Comparison of ENCODE assay signal across 8 cellular contexts in the genomic region with DNA sequence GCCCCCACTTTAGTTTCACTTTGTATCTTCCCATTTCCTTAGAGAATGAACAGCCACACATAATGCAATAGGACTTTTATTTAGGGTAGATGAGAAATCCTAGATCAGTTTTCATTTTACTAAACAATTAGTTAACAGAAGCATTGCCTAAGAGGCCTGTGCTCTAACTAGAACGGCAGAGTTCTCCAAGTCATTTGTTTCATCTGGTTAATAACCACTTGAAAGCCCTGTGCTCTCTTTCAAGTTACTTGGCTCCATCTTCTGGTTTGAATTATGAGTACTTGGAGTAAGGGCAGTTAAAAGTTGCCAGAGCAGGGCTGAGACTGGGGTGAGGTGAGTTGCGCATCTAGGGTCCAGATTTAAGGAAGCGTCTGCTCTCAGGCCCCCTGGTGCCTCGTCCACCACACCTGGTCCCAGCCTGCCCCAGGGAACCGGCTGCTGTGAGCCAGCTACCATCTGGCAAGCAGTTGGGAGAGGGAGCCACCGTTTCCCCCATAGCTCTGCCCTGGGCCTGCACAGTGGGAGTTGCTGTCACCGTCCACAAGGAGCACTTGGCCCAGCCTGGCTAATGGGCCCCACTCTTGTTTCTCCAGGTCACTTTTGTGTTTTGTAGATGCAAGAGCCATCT. TPM values are rescaled to one million over a fixed set of nuclear protein-coding genes. Genes with fewer than 3 reads are reported as not detected.
A peak's percentile ranks its signal among the peaks of the same experiment; 100 is the strongest.
DNase-seq lines count a peak whose midpoint lies in the region; ATAC-seq lines count a peak whose summit lies in the region.

No MANE protein-coding gene starts in this region.

- H3K9me3 ChIP-seq in SK-N-MC (ENCODE audit: low read depth, low read length) = no peaks in the 10 kb centered on the region
- no peaks in the 10 kb centered on the region for H3K9me3 ChIP-seq in muscle layer of duodenum (ENCODE audit: control insufficient read depth in 1 of 2, low read length in 2 of 2)
- H3K9me3 ChIP-seq in aorta (ENCODE audit: control insufficient read depth, low read length) = no peaks in the 10 kb centered on the region

- ATAC-seq in GM21717 (IDR thresholded peaks at IDR 0.05; ENCODE audit: unreplicated experiment) (peak; percentile 78), aorta (ENCODE audit: low FRiP score) (peak; percentile 84)

- H3K9ac ChIP-seq in SK-N-MC (ENCODE audit: insufficient read length) = peak overlapping the region; percentile 61

- H3K4me1 ChIP-seq in muscle layer of duodenum (ENCODE audit: control insufficient read depth in 1 of 2, insufficient read depth in 2 of 2, low read length in 2 of 2) (peaks cover 0 to 37% of the 10 kb centered on the region in 2 donors), aorta (ENCODE audit: control insufficient read depth in 1 of 2, insufficient read depth in 2 of 2, low read length in 2 of 2) (no peaks in the 10 kb centered on the region)

- peak; percentile 71 for DNase-seq in ELF-1 (ENCODE audit: low read depth, low spot score)
- peak; percentile 81 for DNase-seq in LoVo (ENCODE audit: low spot score)
- DNase-seq in SK-N-MC (ENCODE audit: low read depth, low spot score) = peak; percentile 79
- peak; percentile 37 for DNase-seq in epidermal melanocyte (ENCODE audit: insufficient read length, low spot score)
- peak; percentile 53 to 76 for DNase-seq in aorta
- no peak for DNase-seq in activated CD8-positive, alpha-beta memory T cell treated with anti-CD3 and anti-CD28 coated beads, Interleukin-2, amount 50 U/mL, for 48 hours

- peak overlapping the region; percentile 66 for H3K4me3 ChIP-seq in SK-N-MC
- peak overlapping the region; percentile 20 to 32 for H3K4me3 ChIP-seq in muscle layer of duodenum (ENCODE audit: low read depth in 1 of 2, low read length in 2 of 2)
- H3K4me3 ChIP-seq in aorta (ENCODE audit: low read length in 2 of 2) = peak overlapping the region; percentile 26 to 33

- H3K36me3 ChIP-seq in SK-N-MC (ENCODE audit: insufficient read depth, low read length) = no peaks in the 10 kb centered on the region
- no peaks in the 10 kb centered on the region for H3K36me3 ChIP-seq in muscle layer of duodenum (ENCODE audit: control insufficient read depth in 1 of 2, insufficient read depth in 2 of 2, low read length in 2 of 2)
- no peaks in the 10 kb centered on the region for H3K36me3 ChIP-seq in aorta (ENCODE audit: control insufficient read depth in 1 of 2, insufficient read depth in 2 of 2, low read length in 1 of 2)

- WGBS in aorta, 2 donors = 11 to 12% methylated on average over 7 of the region's 7 CpGs

- H3K27ac ChIP-seq in SK-N-MC (peak overlapping the region; percentile 96), muscle layer of duodenum (ENCODE audit: low read length) (peak overlapping the region; percentile 70), aorta (ENCODE audit: low read depth in 1 of 2, low read length in 2 of 2) (peak overlapping the region in 1 of 2 donors; percentile 21)

- H3K27me3 ChIP-seq in muscle layer of duodenum (ENCODE audit: low read depth, low read length) (no peaks in the 10 kb centered on the region), aorta (ENCODE audit: control insufficient read depth in 1 of 2, insufficient read depth in 2 of 2, low read length in 1 of 2) (no peaks in the 10 kb centered on the region)

- intact Hi-C loops in aorta (cut with DNase I) = loop anchor here in 1 of 2 donors (2.0 kb wide), 1 partner anchor 279 kb away; no protein-coding TSS in a partner anchor

RNA-seq across cellular contexts. Expression of gene SLC44A3, which starts 18.1 kb away (rescaled TPM):
- total RNA-seq in aorta = 1 to 10 TPM; 3.3 to 7.2 TPM
- polyA plus RNA-seq in aorta = 1 to 10 TPM; 2.3 to 5.3 TPM
